8 cellular contexts compared by ENCODE assay signal in genomic region chr9:137453643-137454081, GRCh38. TPM values are rescaled to one million over a fixed set of nuclear protein-coding genes. Genes with fewer than 3 reads are reported as not detected.
A peak's percentile ranks its signal among the peaks of the same experiment; 100 is the strongest.
DNase-seq lines count a peak whose midpoint lies in the region; ATAC-seq and TF ChIP-seq lines count a peak whose summit lies in the region.

No MANE protein-coding gene starts in this region.

- no CpG with 5 or more reads among the region's 25 CpGs for WGBS in H9 (ENCODE audit: extremely low coverage, insufficient read length, low lambda C conversion rate)
- 41% methylated on average over 25 of the region's 25 CpGs for WGBS in prostate gland

- intact Hi-C loops in prostate gland (cut with DNase I) = no loop called here

- no peaks in the 10 kb centered on the region for H3K79me1 ChIP-seq in H9 (ENCODE audit: insufficient read depth, low read depth, low read length, poor library complexity, severe bottlenecking)

- peaks cover 4% of the 10 kb centered on the region for H3K23me2 ChIP-seq in H9 (ENCODE audit: insufficient read length, low read depth, low read length, poor library complexity, severe bottlenecking)

- H3K56ac ChIP-seq in H9 (ENCODE audit: insufficient read length, low read depth, low read length) = no peak overlapping the region

- H3K27me3 ChIP-seq in BE2C (no peaks in the 10 kb centered on the region), H9 (ENCODE audit: insufficient read depth, low read length) (no peaks in the 10 kb centered on the region), cardiac muscle cell (no peaks in the 10 kb centered on the region), prostate gland (replicated peaks; ENCODE audit: insufficient read depth) (no peaks in the 10 kb centered on the region)

- H4K91ac ChIP-seq in H9 (ENCODE audit: insufficient read length, low read depth, low read length) = no peak overlapping the region

- H2BK5ac ChIP-seq in H9 (ENCODE audit: insufficient read length, low read length) = no peak overlapping the region

- H2BK120ac ChIP-seq in H9 (ENCODE audit: low read depth, low read length, poor library complexity, severe bottlenecking) = no peak overlapping the region

- no peak overlapping the region for H4K8ac ChIP-seq in H9 (replicated peaks; ENCODE audit: insufficient read length, low read depth, low read length)

- no peak overlapping the region for H3K4me3 ChIP-seq in BE2C (ENCODE audit: low read depth, low read length)
- H3K4me3 ChIP-seq in cardiac muscle cell = no peak overlapping the region
- H3K4me3 ChIP-seq in prostate gland = peak overlapping the region in 1 of 2 donors; percentile 19

- no peak overlapping the region for H3K18ac ChIP-seq in H9 (ENCODE audit: insufficient read length, low read depth, low read length)

- TF ChIP-seq CTCF in BE2C (IDR thresholded peaks at IDR 0.05; ENCODE audit: low read depth, low read length) = no peak
- TF ChIP-seq CTCF in H9 (conservative IDR thresholded peaks at IDR 0.05) = no peak
- no peak for TF ChIP-seq CTCF in cardiac muscle cell (IDR thresholded peaks at IDR 0.05; ENCODE audit: low read depth, low read length)
- no peak for TF ChIP-seq CTCF in prostate gland (IDR thresholded peaks at IDR 0.05)

- H2AK5ac ChIP-seq in H9 (ENCODE audit: insufficient read length, low read length) = no peak overlapping the region

- H3K4me3 Mint-ChIP-seq in H9 = peak overlapping the region; percentile 66 to 79

- H3K27ac ChIP-seq in H9 (ENCODE audit: insufficient read length, low read depth, low read length) (no peak overlapping the region), cardiac muscle cell (no peak overlapping the region), prostate gland (no peak overlapping the region)

- no peak overlapping the region for H2BK20ac ChIP-seq in H9 (ENCODE audit: low read depth, low read length, poor library complexity, severe bottlenecking)

- no peak overlapping the region for H3K23ac ChIP-seq in H9 (ENCODE audit: insufficient read length, low read depth, low read length)

- no peak overlapping the region for H2BK15ac ChIP-seq in H9 (ENCODE audit: low read depth, low read length)

- H3T11ph ChIP-seq in H9 (ENCODE audit: low read length) = no peak overlapping the region

- H3K14ac ChIP-seq in H9 (ENCODE audit: insufficient read depth, low read length) = no peak overlapping the region

- H3K9me3 Mint-ChIP-seq in H9 = no peaks in the 10 kb centered on the region

- H3K27ac Mint-ChIP-seq in H9 = peak overlapping the region in 1 of 3 experiments; percentile 86; a peak in 1 of 7 replicates

- H4K5ac ChIP-seq in H9 (ENCODE audit: insufficient read length, low read depth, low read length) = no peak overlapping the region

- H3K9me3 ChIP-seq in BE2C (no peaks in the 10 kb centered on the region), H9 (ENCODE audit: control insufficient read depth, low read depth, low read length) (no peaks in the 10 kb centered on the region), cardiac muscle cell (ENCODE audit: low read depth) (no peaks in the 10 kb centered on the region), prostate gland (no peaks in the 10 kb centered on the region)

- ATAC-seq in HG02938 (IDR thresholded peaks at IDR 0.05; ENCODE audit: unreplicated experiment) = no peak

- H3K4me1 ChIP-seq in BE2C (peaks cover 32% of the 10 kb centered on the region), H9 (ENCODE audit: insufficient read depth, low read length) (no peaks in the 10 kb centered on the region), cardiac muscle cell (ENCODE audit: low read depth) (peaks cover 12% of the 10 kb centered on the region), prostate gland (replicated peaks) (peaks cover 10% of the 10 kb centered on the region)

- no peaks in the 10 kb centered on the region for H3K79me2 ChIP-seq in H9 (ENCODE audit: insufficient read depth, low read length)

- TF ChIP-seq POLR2A in prostate gland (IDR thresholded peaks at IDR 0.05) = no peak

- H3K4me1 Mint-ChIP-seq in H9 = peaks cover 5 to 14% of the 10 kb centered on the region in 2 experiments; a peak in 3 of 4 replicates

- peaks cover 0 to 31% (median 15%) of the 10 kb centered on the region in 3 experiments; a peak in 5 of 7 replicates for H3K36me3 Mint-ChIP-seq in H9 (ENCODE audit: insufficient read depth in 1 of 3, low read depth in 3 of 3)

- H3K36me3 ChIP-seq in BE2C (peaks cover 64% of the 10 kb centered on the region), cardiac muscle cell (no peaks in the 10 kb centered on the region), prostate gland (no peaks in the 10 kb centered on the region)

- H3K4ac ChIP-seq in H9 (ENCODE audit: low read depth, low read length) = no peak overlapping the region

- H3K27me3 Mint-ChIP-seq in H9 (ENCODE audit: low read depth) = no peaks in the 10 kb centered on the region

- H4K20me1 ChIP-seq in H9 (ENCODE audit: control insufficient read depth, insufficient read depth, insufficient read length) = peaks cover 6% of the 10 kb centered on the region

- H2AFZ ChIP-seq in H9 (ENCODE audit: low read length) = no peak overlapping the region

- peak; percentile 85 for DNase-seq in BE2C
- DNase-seq in H9 = peak; percentile 95
- peak; percentile 48 for DNase-seq in RPMI8226
- peak; percentile 52 for DNase-seq in activated naive CD4-positive, alpha-beta T cell treated with anti-CD3 and anti-CD28 coated beads, Interleukin-2, amount 50 U/mL, for 16 hours
- DNase-seq in cardiac muscle cell (ENCODE audit: low read depth in 1 of 2, low spot score in 1 of 2) = peak; percentile 82 to 88
- DNase-seq in prostate gland (ENCODE audit: low spot score) = peak; percentile 69
- no peak for DNase-seq in HPDE6-E6E7 (ENCODE audit: extremely low spot score)

- no peak overlapping the region for H3K9ac ChIP-seq in H9 (ENCODE audit: extremely low read depth, insufficient read length, low read length)

- H2BK12ac ChIP-seq in H9 (ENCODE audit: insufficient read length, low read depth, low read length) = no peak overlapping the region

- H3K4me2 ChIP-seq in H9 (ENCODE audit: insufficient read depth, insufficient read length, low read length) = peak overlapping the region; percentile 42

RNA-seq across cellular contexts. Expression of gene NSMF, which starts 5.5 kb away (rescaled TPM):
- polyA plus RNA-seq in BE2C (2012; ENCODE audit: insufficient read depth, insufficient read length, low read depth) = 457 TPM
- total RNA-seq in H9 (2021) (46.3 and 51.0 TPM in 2 replicates), cardiac muscle cell (75.6 and 107 TPM in 2 replicates), prostate gland (100 to 1,000 TPM in 1 of 2 donors, 10 to 100 TPM in 1; 42.4 to 128 TPM)
- polyA plus RNA-seq in cardiac muscle cell = 73.0 and 113 TPM in 2 replicates

RNA-seq across cellular contexts. Expression of gene ENTPD8, which starts 12.5 kb away (rescaled TPM):
- polyA plus RNA-seq in BE2C (2012; ENCODE audit: insufficient read depth, insufficient read length, low read depth) = 0.20 TPM
- total RNA-seq in H9 (2021) (0.77 and 0.90 TPM in 2 replicates), cardiac muscle cell (0.51 and 0.56 TPM in 2 replicates), prostate gland (1 to 10 TPM; 1.8 TPM)
- 0.15 and 1.7 TPM in 2 replicates for polyA plus RNA-seq in cardiac muscle cell

RNA-seq across cellular contexts. Expression of gene NOXA1, which starts 30.5 kb away (rescaled TPM):
- polyA plus RNA-seq in BE2C (2012; ENCODE audit: insufficient read depth, insufficient read length, low read depth) = not detected
- 1.8 and 2.0 TPM in 2 replicates for total RNA-seq in H9 (2021)
- total RNA-seq in cardiac muscle cell = 6.8 and 12.0 TPM in 2 replicates
- 8.1 and 14.9 TPM in 2 replicates for polyA plus RNA-seq in cardiac muscle cell
- 10 to 100 TPM in 1 of 2 donors, 1 to 10 TPM in 1; 7.5 to 17.1 TPM for total RNA-seq in prostate gland

RNA-seq across cellular contexts. Expression of gene EXD3, which starts 30.7 kb away (rescaled TPM):
- 22.0 TPM for polyA plus RNA-seq in BE2C (2012; ENCODE audit: insufficient read depth, insufficient read length, low read depth)
- total RNA-seq in H9 (2021) (13.5 and 15.3 TPM in 2 replicates), cardiac muscle cell (14.3 and 72.1 TPM in 2 replicates), prostate gland (10 to 100 TPM; 32.6 to 44.8 TPM)
- polyA plus RNA-seq in cardiac muscle cell = 32.3 and 52.4 TPM in 2 replicates
